In the genomic region with DNA sequence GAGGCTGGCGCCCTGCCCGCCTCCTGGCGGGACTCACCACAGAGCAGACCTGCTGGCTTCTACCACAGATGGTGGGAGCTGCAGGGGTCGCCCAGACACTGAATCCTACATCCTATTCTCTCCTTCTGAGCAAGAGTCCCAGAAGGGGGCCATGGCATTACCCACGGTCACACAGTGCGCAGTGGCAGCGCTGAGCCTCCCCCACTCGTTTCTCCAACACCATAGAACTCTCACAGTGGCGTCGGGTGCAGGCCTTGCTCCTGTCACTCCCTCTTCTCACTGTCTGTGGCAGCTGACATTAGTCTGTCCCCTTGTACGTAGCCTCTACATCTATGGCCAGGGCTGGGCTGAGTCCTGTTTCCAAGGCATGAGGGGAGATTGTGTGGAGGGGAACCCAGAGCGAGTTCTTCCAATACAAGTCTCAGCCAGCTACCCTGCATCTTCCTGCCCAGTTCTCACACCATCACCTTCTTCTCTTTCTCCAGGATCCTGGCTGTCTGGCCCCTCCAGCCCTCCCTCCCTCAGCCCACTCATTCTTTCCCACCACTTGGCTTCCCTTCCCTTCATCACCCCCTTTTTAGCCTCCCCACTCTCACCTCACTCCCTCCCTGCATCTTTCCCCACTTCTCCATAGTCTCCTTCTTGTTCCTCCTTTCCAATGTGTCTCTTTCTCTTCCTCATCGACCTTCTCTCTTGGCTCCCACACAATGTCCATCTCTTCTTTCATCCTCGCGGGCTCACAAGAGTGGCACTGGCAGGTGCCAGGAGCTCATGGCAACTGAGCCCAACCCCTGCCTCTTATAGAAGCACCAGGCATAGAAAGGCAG, we compare ENCODE assay signal across 1 cellular context.
TF ChIP-seq lines count a peak whose summit lies in the region.

No MANE protein-coding gene starts in this region.

TF ChIP-seq in endothelial cell of umbilical vein, 7 proteins besides CTCF, POLR2A, EP300 and RAD21:
- TF ChIP-seq MYC (IDR thresholded peaks at IDR 0.05; ENCODE audit: low read depth, low read length) = no peak
- TF ChIP-seq POLR2AphosphoS5 (IDR thresholded peaks at IDR 0.05; ENCODE audit: insufficient read depth, low read depth, low read length) = no peak
- TF ChIP-seq EZH2 (IDR thresholded peaks at IDR 0.05; ENCODE audit: borderline replicate concordance, low read depth, low read length, severe bottlenecking) = no peak
- no peak for TF ChIP-seq FOS (IDR thresholded peaks at IDR 0.05; ENCODE audit: borderline replicate concordance, insufficient read depth, low read length)
- no peak for TF ChIP-seq JUN (IDR thresholded peaks at IDR 0.05; ENCODE audit: borderline replicate concordance, insufficient read depth, insufficient read length, low read depth)
